ENCODE assay signal across 8 cellular contexts in the genomic region with DNA sequence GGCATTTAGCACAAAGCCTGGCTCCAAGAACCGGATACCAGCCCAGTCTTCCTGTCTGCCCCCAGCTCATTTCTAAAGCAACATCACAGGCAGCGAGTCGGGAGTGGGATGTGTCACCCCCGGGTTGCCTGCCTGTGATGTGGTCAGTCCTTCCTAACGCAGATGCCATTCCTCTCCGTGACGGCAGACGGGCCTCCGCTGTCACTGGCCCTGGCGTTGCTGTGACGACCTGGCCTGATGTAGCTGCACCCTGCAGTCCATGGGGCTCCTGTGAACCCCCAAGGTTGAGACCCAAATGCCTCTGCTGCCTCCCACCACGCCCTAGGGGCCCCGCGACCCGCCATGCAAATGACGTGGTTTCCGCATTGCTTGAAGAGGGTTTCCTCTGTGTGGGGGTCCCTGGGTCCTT. TPM values are rescaled to one million over a fixed set of nuclear protein-coding genes. Genes with fewer than 3 reads are reported as not detected.
A peak's percentile ranks its signal among the peaks of the same experiment; 100 is the strongest.
DNase-seq lines count a peak whose midpoint lies in the region; ATAC-seq and TF ChIP-seq lines count a peak whose summit lies in the region.

No MANE protein-coding gene starts in this region.

- H4K20me1 ChIP-seq in smooth muscle cell (ENCODE audit: low read depth), result no peaks in the 10 kb centered on the region

- H3K4me1 Mint-ChIP-seq in activated CD4-positive, alpha-beta T cell treated with anti-CD3 and anti-CD28 coated beads for 36 hours, result peaks cover 81% of the 10 kb centered on the region

- H3K9ac ChIP-seq in smooth muscle cell (ENCODE audit: low read depth), result peak overlapping the region; percentile 92

- H3K4me3 ChIP-seq in coronary artery, result no peak overlapping the region
- no peak overlapping the region for H3K4me3 ChIP-seq in smooth muscle cell

- H2AFZ ChIP-seq in smooth muscle cell (ENCODE audit: low read depth), result no peak overlapping the region

- H3F3A ChIP-seq in smooth muscle cell (ENCODE audit: low read depth), result peaks cover 22% of the 10 kb centered on the region

- peak overlapping the region; percentile 70 for H3K4me2 ChIP-seq in smooth muscle cell

- H3K4me3 Mint-ChIP-seq in activated CD4-positive, alpha-beta T cell treated with anti-CD3 and anti-CD28 coated beads for 36 hours, result peak overlapping the region; percentile 63

- H3K79me2 ChIP-seq in smooth muscle cell (ENCODE audit: low read depth), result no peaks in the 10 kb centered on the region

- TF ChIP-seq CTCF in coronary artery (IDR thresholded peaks at IDR 0.05) (no peak), smooth muscle cell (IDR thresholded peaks at IDR 0.05; ENCODE audit: borderline replicate concordance, insufficient read depth, poor library complexity, severe bottlenecking) (no peak)

- ATAC-seq in activated CD4-positive, alpha-beta T cell treated with anti-CD3 and anti-CD28 coated beads for 36 hours, result peak; percentile 62
- ATAC-seq in GM19397 (IDR thresholded peaks at IDR 0.05; ENCODE audit: unreplicated experiment) (no peak), GM21381 (IDR thresholded peaks at IDR 0.05; ENCODE audit: unreplicated experiment) (no peak)

- no peaks in the 10 kb centered on the region for H3K36me3 ChIP-seq in smooth muscle cell (ENCODE audit: low read depth)

- CTCF ChIA-PET in activated CD4-positive, alpha-beta T cell treated with anti-CD3 and anti-CD28 coated beads for 36 hours (lab: Charles Lee), result interaction anchor here (0.6 to 5.1 kb wide), 6 partner anchors 10 to 117 kb away, joined by 4 to 48 read pairs (median 7); no protein-coding TSS in a partner anchor

- peaks cover 35% of the 10 kb centered on the region for H3K36me3 Mint-ChIP-seq in activated CD4-positive, alpha-beta T cell treated with anti-CD3 and anti-CD28 coated beads for 36 hours (ENCODE audit: low read depth)

- H3K9me3 ChIP-seq in smooth muscle cell (replicated peaks; ENCODE audit: low read depth), result no peaks in the 10 kb centered on the region

- 31% methylated on average over 17 of the region's 17 CpGs for WGBS in smooth muscle cell (ENCODE audit: low lambda C conversion rate)

- no peaks in the 10 kb centered on the region for H3K27me3 ChIP-seq in smooth muscle cell (ENCODE audit: low read depth)

- intact Hi-C loops in activated CD4-positive, alpha-beta T cell treated with anti-CD3 and anti-CD28 coated beads for 36 hours (cut with DNase I, micrococcal nuclease), result loop anchor here (1.0 to 10.0 kb wide), 12 partner anchors 22 to 904 kb away; a partner anchor contains a TSS

- POLR2A ChIA-PET in activated CD4-positive, alpha-beta T cell treated with anti-CD3 and anti-CD28 coated beads for 36 hours (lab: Charles Lee), result interaction anchor here (1.6 to 3.0 kb wide), 4 partner anchors 11 to 270 kb away, joined by 5 to 36 read pairs (median 16); no protein-coding TSS in a partner anchor

- DNase-seq in Daoy (ENCODE audit: low read depth) (peak; percentile 82), coronary artery (ENCODE audit: low spot score) (no peak), smooth muscle cell (lab: John Stamatoyannopoulos, UW; ENCODE audit: unreplicated experiment) (peak; percentile 31), SHP77 treated with DMSO at 0.1 percent for 48 hours (lab: John Stamatoyannopoulos, UW) (no peak), SIG-M5 (lab: John Stamatoyannopoulos, UW) (no peak)
- peak; percentile 93 for DNase-seq in activated CD4-positive, alpha-beta T cell treated with anti-CD3 and anti-CD28 coated beads for 36 hours

- peak overlapping the region; percentile 11 to 80 for H3K27ac ChIP-seq in coronary artery
- H3K27ac ChIP-seq in smooth muscle cell (ENCODE audit: low read depth), result peak overlapping the region; percentile 98

- no peaks in the 10 kb centered on the region for H3K27me3 Mint-ChIP-seq in activated CD4-positive, alpha-beta T cell treated with anti-CD3 and anti-CD28 coated beads for 36 hours

- no peaks in the 10 kb centered on the region for H3K9me3 Mint-ChIP-seq in activated CD4-positive, alpha-beta T cell treated with anti-CD3 and anti-CD28 coated beads for 36 hours (ENCODE audit: low read depth)

- H3K27ac Mint-ChIP-seq in activated CD4-positive, alpha-beta T cell treated with anti-CD3 and anti-CD28 coated beads for 36 hours, result peak overlapping the region; percentile 96

- peaks cover 23% of the 10 kb centered on the region for H3K4me1 ChIP-seq in smooth muscle cell (ENCODE audit: low read depth)

RNA-seq across cellular contexts. Expression of a gene that starts 12.3 kb away (rescaled TPM):
- 3.1 and 3.7 TPM in 2 replicates for total RNA-seq in Daoy (2014; rRNA removed; shearing (Covaris generic))
- 100 to 1,000 TPM; 107 to 116 TPM for total RNA-seq in activated CD4-positive, alpha-beta T cell treated with anti-CD3 and anti-CD28 coated beads for 36 hours
- total RNA-seq in smooth muscle cell, result 6.9 and 9.0 TPM in 2 replicates
- polyA plus RNA-seq in smooth muscle cell, result 14.8 and 20.3 TPM in 2 replicates

RNA-seq across cellular contexts. Expression of a gene that starts 50.7 kb away (rescaled TPM):
- 9.3 and 11.1 TPM in 2 replicates for total RNA-seq in Daoy (2014; rRNA removed; shearing (Covaris generic))
- 10 to 100 TPM; 20.6 to 22.9 TPM for total RNA-seq in activated CD4-positive, alpha-beta T cell treated with anti-CD3 and anti-CD28 coated beads for 36 hours
- 20.0 and 23.2 TPM in 2 replicates for total RNA-seq in smooth muscle cell
- polyA plus RNA-seq in smooth muscle cell, result 3.5 and 7.5 TPM in 2 replicates

Comparison
In these comparisons a context has a peak if more than half of its experiments do, and no peak if none do; other contexts are left out.
1. DNase-seq: peak in Daoy (single experiment), activated CD4-positive, alpha-beta T cell treated with anti-CD3 and anti-CD28 coated beads for 36 hours (single experiment) and smooth muscle cell (single experiment); none in coronary artery (single experiment), SHP77 treated with DMSO at 0.1 percent for 48 hours (single experiment) and SIG-M5 (single experiment).
2. RNA of a gene that starts 12.3 kb away (total RNA-seq): 107 to 116 TPM in activated CD4-positive, alpha-beta T cell treated with anti-CD3 and anti-CD28 coated beads for 36 hours; 6.9 to 9.0 TPM in smooth muscle cell and 3.1 to 3.7 TPM in Daoy; every median in the first group is over 10 times any median in the second.